19 cellular contexts compared by ENCODE assay signal in the genomic region with DNA sequence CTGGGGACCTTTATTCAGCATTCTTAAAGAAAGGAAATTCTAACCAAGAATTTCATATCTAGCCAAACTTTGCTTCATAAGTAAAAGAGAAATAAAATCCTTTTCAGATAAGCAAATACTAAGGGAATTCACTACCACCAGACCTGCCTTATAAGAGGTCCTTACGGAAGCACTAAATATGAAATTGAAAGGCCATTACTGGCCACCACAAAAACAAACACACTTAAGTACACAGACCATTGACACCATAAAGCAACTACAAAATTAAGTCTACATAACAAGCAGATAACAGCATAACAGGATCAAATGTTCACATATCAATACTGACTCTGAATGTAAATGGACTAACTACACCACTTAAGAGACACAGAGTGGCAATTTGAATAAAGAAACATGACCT.
DNase-seq lines count a peak whose midpoint lies in the region; ATAC-seq and TF ChIP-seq lines count a peak whose summit lies in the region.
"Had no signal": no experiment of that assay in that cellular context is flagged by ENCODE, and none has a peak within 500 bp of the region (broad histone marks: within the 10 kb centered on the region; RNA-seq: fewer than 3 reads in every experiment).

No MANE protein-coding gene starts in this region.

- H3K79me2 ChIP-seq in Loucy (ENCODE audit: insufficient read depth, low read length) = peaks cover 20% of the 10 kb centered on the region; the same call in 1 of the 2 replicates

- H3F3A ChIP-seq in Loucy (ENCODE audit: low read depth) = no peaks in the 10 kb centered on the region

- H3K4me3 ChIP-seq in Loucy (ENCODE audit: low read length, poor library complexity, severe bottlenecking) = no peak overlapping the region
- H3K4me3 ChIP-seq in left lung = no peak overlapping the region
- H3K4me3 ChIP-seq: PC-9 had no signal

- H3K9me2 ChIP-seq in Loucy (replicated peaks; ENCODE audit: low read depth, low read length) = no peaks in the 10 kb centered on the region

- H3K9ac ChIP-seq in Loucy (ENCODE audit: low read depth, low read length, poor library complexity, severe bottlenecking) = no peak overlapping the region

- intact Hi-C loops in left lung (cut with DNase I) = no loop called here

- H3K4me2 ChIP-seq in Loucy (ENCODE audit: low read depth, low read length, poor library complexity, severe bottlenecking) = peak overlapping the region; percentile 37
- H3K4me2 ChIP-seq: PC-9 had no signal

- peak; percentile 4 for DNase-seq in DMS79 (lab: John Stamatoyannopoulos, UW)
- DNase-seq in DMS79 treated with DMSO at 0.1 percent for 48 hours (lab: John Stamatoyannopoulos, UW) = no peak
- DNase-seq in NCI-H748 (lab: John Stamatoyannopoulos, UW; ENCODE audit: unreplicated experiment) = peak; percentile 90
- no peak for DNase-seq in left lung
- no peak for DNase-seq in NK-92 (lab: John Stamatoyannopoulos, UW; ENCODE audit: unreplicated experiment)
- DNase-seq in NCI-H187 (lab: John Stamatoyannopoulos, UW) = no peak
- DNase-seq: AML-193, DMS 273 treated with DMSO at 0.1 percent for 48 hours, EL, KG1, NCI-H1417 treated with DMSO at 0.1 percent for 48 hours, NCI-H345, NCI-H526 treated with DMSO at 0.1 percent for 48 hours, PC-9, T-helper 1 cell had no signal

- H3K27me3 ChIP-seq in Loucy (ENCODE audit: insufficient read depth, low read length, poor library complexity, severe bottlenecking) (no peaks in the 10 kb centered on the region), left lung (no peaks in the 10 kb centered on the region)

- no peak overlapping the region for H2AFZ ChIP-seq in Loucy (ENCODE audit: low read length)
- H2AFZ ChIP-seq: PC-9 had no signal

- H3K9me3 ChIP-seq in Loucy (ENCODE audit: insufficient read depth, low read depth, low read length) (peaks cover 4% of the 10 kb centered on the region; the same call in 1 of the 2 replicates), left lung (peaks cover 0 to 25% of the 10 kb centered on the region in 2 donors)

- H3K36me3 ChIP-seq in Loucy (ENCODE audit: insufficient read depth, low read length) = no peaks in the 10 kb centered on the region
- H3K36me3 ChIP-seq in left lung = no peaks in the 10 kb centered on the region

- no peaks in the 10 kb centered on the region for H4K20me1 ChIP-seq in Loucy (ENCODE audit: insufficient read depth, low read length, poor library complexity, severe bottlenecking)

- H3K4me1 ChIP-seq in Loucy (ENCODE audit: insufficient read depth, low read length, poor library complexity, severe bottlenecking) (peaks cover 6% of the 10 kb centered on the region), left lung (peaks cover 0 to 6% of the 10 kb centered on the region in 2 donors)

- TF ChIP-seq CTCF in Loucy (conservative IDR thresholded peaks at IDR 0.05; ENCODE audit: low read length) = no peak
- no peak for TF ChIP-seq CTCF in left lung (IDR thresholded peaks at IDR 0.05)

- H3K27ac ChIP-seq in left lung = no peak overlapping the region
- H3K27ac ChIP-seq: 22Rv1, C4-2B, PC-9 had no signal

- ATAC-seq in left lung (peak; percentile 77), GM21515 (IDR thresholded peaks at IDR 0.05; ENCODE audit: unreplicated experiment) (no peak)

Comparison
In these comparisons a context has a peak if more than half of its experiments do, and no peak if none do; other contexts are left out.
1. DNase-seq: peak in DMS79 (single experiment) and NCI-H748 (single experiment); none in DMS79 treated with DMSO at 0.1 percent for 48 hours (single experiment), left lung (0 of 2), NK-92 (single experiment) and NCI-H187 (0 of 2).